19 cellular contexts compared by ENCODE assay signal in the genomic region with DNA sequence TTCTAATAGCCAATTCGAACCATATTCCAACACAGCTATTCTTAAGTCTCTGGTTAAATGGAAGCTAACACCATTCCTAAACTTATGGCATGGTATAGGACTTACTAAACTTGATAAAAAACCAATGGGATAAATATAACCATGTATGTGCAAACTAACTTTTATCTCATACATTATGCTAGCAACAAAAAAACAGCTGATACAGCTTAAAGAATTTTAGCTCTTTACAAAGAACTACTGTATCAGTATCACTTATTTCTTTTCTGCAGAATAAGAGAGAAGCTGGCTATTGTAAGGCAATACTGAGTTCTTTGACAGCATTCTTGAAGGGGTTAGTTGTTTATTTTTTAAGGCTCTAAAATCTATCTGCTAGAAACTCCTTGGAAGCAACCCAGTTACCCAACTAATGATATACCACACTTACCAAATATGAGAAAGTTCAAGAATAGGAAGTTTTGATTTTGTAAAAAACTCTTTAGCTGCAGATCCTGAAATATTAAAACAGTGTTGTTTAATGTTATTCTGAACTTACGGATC. TPM values are rescaled to one million over a fixed set of nuclear protein-coding genes. Genes with fewer than 3 reads are reported as not detected.
DNase-seq lines count a peak whose midpoint lies in the region; ATAC-seq, FAIRE-seq and TF ChIP-seq lines count a peak whose summit lies in the region.
"Had no signal": no experiment of that assay in that cellular context is flagged by ENCODE, and none has a peak within 500 bp of the region (broad histone marks: within the 10 kb centered on the region; RNA-seq: fewer than 3 reads in every experiment).

No MANE protein-coding gene starts in this region.

- H2AFZ ChIP-seq in HepG2 (ENCODE audit: low read length) (no peak overlapping the region), IMR-90 (replicated peaks; ENCODE audit: low read length, poor library complexity) (no peak overlapping the region)

- in situ Hi-C loops in HepG2 (cut with HindIII; ENCODE audit: extremely low pct_ligation_motif_present, low pct_unique_long_range_greater_than_20kb), result no loop called here
- in situ Hi-C loops in IMR-90 (cut with MboI; ENCODE audit: low sequenced_read_pairs), result no loop called here

- H3K14ac ChIP-seq in IMR-90 (replicated peaks; ENCODE audit: low read depth, low read length), result no peak overlapping the region

- dilution Hi-C loops in IMR-90 (cut with HindIII; ENCODE audit: low sequenced_read_pairs, unreplicated experiment), result no loop called here

- H3K27me3 ChIP-seq in HepG2 (ENCODE audit: control insufficient read depth in 1 of 2, insufficient read depth in 2 of 2, low read length in 2 of 2) (no peaks in the 10 kb centered on the region), right lobe of liver (no peaks in the 10 kb centered on the region), IMR-90 (ENCODE audit: control insufficient read depth, insufficient read depth, low read length) (no peaks in the 10 kb centered on the region), sigmoid colon (no peaks in the 10 kb centered on the region)

- no peak overlapping the region for H2BK15ac ChIP-seq in IMR-90 (ENCODE audit: low read depth, low read length)

- no peaks in the 10 kb centered on the region for H4K20me1 ChIP-seq in HepG2 (ENCODE audit: insufficient read depth, low read length)
- H4K20me1 ChIP-seq in IMR-90 (ENCODE audit: insufficient read depth, low read length), result no peaks in the 10 kb centered on the region

- TF ChIP-seq EP300 in HepG2 (IDR thresholded peaks at IDR 0.05; ENCODE audit: low read depth in 2 of 2, low read length in 2 of 2) (no peak), HepG2 (CRISPR knock-in tag; IDR thresholded peaks at IDR 0.05; ENCODE audit: borderline replicate concordance) (no peak), sigmoid colon (IDR thresholded peaks at IDR 0.05) (no peak)

- H3K4me1 ChIP-seq in HepG2 (ENCODE audit: insufficient read depth, low read length), result no peaks in the 10 kb centered on the region
- H3K4me1 ChIP-seq in right lobe of liver, result no peaks in the 10 kb centered on the region
- H3K4me1 ChIP-seq in IMR-90 (ENCODE audit: control insufficient read depth, insufficient read depth, low read length), result peaks cover 2% of the 10 kb centered on the region; the same call in 1 of the 2 replicates
- no peaks in the 10 kb centered on the region for H3K4me1 ChIP-seq in sigmoid colon

- H3K79me1 ChIP-seq in IMR-90 (ENCODE audit: low read depth in 1 of 2, low read length in 2 of 2), result peaks cover 3 to 6% of the 10 kb centered on the region in 2 experiments; a peak in 3 of 4 replicates

- H3K4ac ChIP-seq in IMR-90 (ENCODE audit: low read depth, low read length), result no peak overlapping the region

- H3K9me1 ChIP-seq in IMR-90 (ENCODE audit: insufficient read depth, low read length), result 0 out of 2 replicates have a peak, but pooled peaks cover 3% of the 10 kb centered on the region

- intact Hi-C loops in HepG2 (cut with micrococcal nuclease; ENCODE audit: unreplicated experiment) (no loop called here), right lobe of liver (cut with DNase I) (no loop called here), IMR-90 (cut with micrococcal nuclease) (no loop called here), sigmoid colon (cut with DNase I) (no loop called here)

- 97% methylated on average over 2 of the region's 2 CpGs for WGBS in HepG2 (ENCODE audit: low lambda C conversion rate)
- 97% methylated on average over 2 of the region's 2 CpGs for WGBS in right lobe of liver (ENCODE audit: insufficient coverage, low coverage, low lambda C conversion rate, missing lambda C conversion rate)
- no CpG with 5 or more reads among the region's 2 CpGs for WGBS in IMR-90 (ENCODE audit: extremely low coverage in 2 of 2, insufficient read length in 1 of 2), 2 experiments
- whole genome bisulfite sequencing in sigmoid colon, 2 donors, result 98% methylated on average over 2 of the region's 2 CpGs

- no peak overlapping the region for H3K23ac ChIP-seq in IMR-90 (ENCODE audit: low read depth, low read length)

- no peak overlapping the region for H3K18ac ChIP-seq in IMR-90 (ENCODE audit: low read depth, low read length)

- CTCF ChIA-PET in HepG2 (lab: Yijun Ruan, JAX; ENCODE audit: low intra/inter-chr PET ratio, low total read pairs), result no interaction called here
- CTCF ChIA-PET in IMR-90 (lab: Yijun Ruan, JAX), result no interaction called here

- TF ChIP-seq POLR2A in HepG2 (IDR thresholded peaks at IDR 0.05; ENCODE audit: insufficient read depth in 1 of 2, low read depth in 2 of 2, low read length in 2 of 2) (no peak), right lobe of liver (IDR thresholded peaks at IDR 0.05) (no peak), IMR-90 (IDR thresholded peaks at IDR 0.05; ENCODE audit: low read depth, low read length) (no peak), sigmoid colon (IDR thresholded peaks at IDR 0.05) (no peak)

- H3K4me3 ChIP-seq in HepG2 (replicated peaks in 1 of 3; ENCODE audit: insufficient read depth in 1 of 3, low read depth in 2 of 3, low read length in 3 of 3), result no peak overlapping the region
- H3K4me3 ChIP-seq in right lobe of liver, result no peak overlapping the region
- no peak overlapping the region for H3K4me3 ChIP-seq in IMR-90 (ENCODE audit: insufficient read depth, low read depth, low read length)
- H3K4me3 ChIP-seq in sigmoid colon, result no peak overlapping the region
- H3K4me3 ChIP-seq: GM12878 had no signal

- TF ChIP-seq RAD21 in HepG2 (CRISPR knock-in tag; IDR thresholded peaks at IDR 0.05) (no peak), IMR-90 (IDR thresholded peaks at IDR 0.05; ENCODE audit: low read length) (no peak)

- no peak for FAIRE-seq in HepG2 (lab: Jason Lieb, UNC)
- FAIRE-seq: GM12878, H54 had no signal

- H3K36me3 ChIP-seq in HepG2 (replicated peaks in 1 of 2; ENCODE audit: control insufficient read depth in 1 of 2, insufficient read depth in 2 of 2, low read length in 2 of 2) (peaks cover 4 to 17% of the 10 kb centered on the region in 2 experiments; a peak in 4 of 5 replicates), right lobe of liver (peaks cover 0 to 47% (median 21%) of the 10 kb centered on the region in 4 donors), IMR-90 (ENCODE audit: control insufficient read depth, insufficient read depth, low read length) (peaks cover 6% of the 10 kb centered on the region), sigmoid colon (peaks cover 0 to 35% (median 3%) of the 10 kb centered on the region in 4 donors)

- no peak overlapping the region for H2BK5ac ChIP-seq in IMR-90 (ENCODE audit: low read depth, low read length, poor library complexity, severe bottlenecking)

- no peak overlapping the region for H2AK5ac ChIP-seq in IMR-90 (ENCODE audit: low read depth, low read length)

- POLR2A ChIA-PET in HepG2 (lab: Yijun Ruan, JAX), result no interaction called here
- POLR2A ChIA-PET in IMR-90 (lab: Charles Lee; ENCODE audit: unreplicated experiment), result no interaction called here

- H3K56ac ChIP-seq in IMR-90 (ENCODE audit: extremely low read depth, insufficient read depth, low read length), result no peak overlapping the region

- H3K9me3 ChIP-seq in HepG2 (ENCODE audit: low read length) (no peaks in the 10 kb centered on the region), right lobe of liver (no peaks in the 10 kb centered on the region), IMR-90 (ENCODE audit: control insufficient read depth, insufficient read depth, low read length) (no peaks in the 10 kb centered on the region), sigmoid colon (no peaks in the 10 kb centered on the region)
- H3K9me3 ChIP-seq: Caco-2 had no signal

- ATAC-seq in HepG2 (no peak), right lobe of liver (no peak), IMR-90 (ENCODE audit: low read depth) (no peak), GM21737 (IDR thresholded peaks at IDR 0.05; ENCODE audit: unreplicated experiment) (no peak)
- ATAC-seq: GM12878 had no signal

- H2AK9ac ChIP-seq in IMR-90 (replicated peaks; ENCODE audit: low read depth, low read length, poor library complexity), result no peak overlapping the region

- no peaks in the 10 kb centered on the region for H3K79me2 ChIP-seq in HepG2 (ENCODE audit: insufficient read depth, low read length)

- H4K91ac ChIP-seq in IMR-90 (ENCODE audit: insufficient read depth, low read depth, low read length), result no peak overlapping the region

- H3K9ac ChIP-seq in HepG2 (ENCODE audit: insufficient read depth, low read depth, low read length) (no peak overlapping the region), IMR-90 (ENCODE audit: low read depth, low read length) (no peak overlapping the region)

- BruUV-seq in HepG2 (replicated peaks; lab: Mats Ljungman, UMichigan) (no TSS peak), IMR-90 (replicated peaks; lab: Mats Ljungman, UMichigan) (no TSS peak)

- no peak overlapping the region for H2BK20ac ChIP-seq in IMR-90 (ENCODE audit: low read depth, low read length)

- H2BK120ac ChIP-seq in IMR-90 (ENCODE audit: low read depth, low read length), result no peak overlapping the region

- H3K27ac ChIP-seq in HepG2 (ENCODE audit: extremely low read length, insufficient read depth, low read length) (no peak overlapping the region), right lobe of liver (no peak overlapping the region), IMR-90 (ENCODE audit: insufficient read depth, low read length) (no peak overlapping the region), sigmoid colon (no peak overlapping the region)
- H3K27ac ChIP-seq: RWPE1 had no signal

- TF ChIP-seq CTCF in HepG2 (CRISPR knock-in tag; IDR thresholded peaks at IDR 0.05) (no peak), right lobe of liver (IDR thresholded peaks at IDR 0.05) (no peak), IMR-90 (conservative IDR thresholded peaks at IDR 0.05; ENCODE audit: low read depth, low read length) (no peak), sigmoid colon (IDR thresholded peaks at IDR 0.05) (no peak)

- H4K8ac ChIP-seq in IMR-90 (ENCODE audit: low read depth in 2 of 2, low read length in 2 of 2), result no peak overlapping the region

- no peak overlapping the region for H4K5ac ChIP-seq in IMR-90 (ENCODE audit: low read depth, low read length)

- DNase-seq in HepG2 (ENCODE audit: low spot score) (no peak), right lobe of liver (no peak), IMR-90 (peak; percentile 13), fibroblast of gingiva (ENCODE audit: low read depth) (peak; percentile 14), cortex of kidney (lab: John Stamatoyannopoulos, UW) (no peak), sigmoid colon (no peak)
- DNase-seq: C1 segment of cervical spinal cord; Caco-2; CD4-positive, alpha-beta memory T cell; EL; GDM1; NCI-H1417; NCI-H2081; NCI-H2227 treated with DMSO at 0.1 percent for 48 hours; SHP77 had no signal

- no peak overlapping the region for H3K4me2 ChIP-seq in HepG2 (ENCODE audit: low read depth, low read length)
- no peak overlapping the region for H3K4me2 ChIP-seq in IMR-90 (ENCODE audit: low read depth, low read length)

RNA-seq across cellular contexts. Expression of gene REPS1, which starts 44.9 kb away (rescaled TPM):
- total RNA-seq in HepG2 (2016; rRNA removed; fragmentation: Illumina TruSeq; extraction: Trizol), result 36.7 and 38.3 TPM in 2 replicates
- total RNA-seq in HepG2 (2016; cell fraction: cytosol; rRNA removed; fragmentation: Illumina TruSeq; extraction: Trizol; ENCODE audit: low read depth), result 45.7 and 61.3 TPM in 2 replicates
- total RNA-seq in HepG2 (2016; cell fraction: insoluble cytoplasmic fraction; rRNA removed; fragmentation: Illumina TruSeq; extraction: Trizol), result 37.3 and 38.7 TPM in 2 replicates
- total RNA-seq in HepG2 (2016; cell fraction: membrane; rRNA removed; fragmentation: Illumina TruSeq; extraction: Trizol), result 33.6 and 33.7 TPM in 2 replicates
- 34.9 and 38.2 TPM in 2 replicates for total RNA-seq in HepG2 (2016; cell fraction: nucleus; rRNA removed; fragmentation: Illumina TruSeq; extraction: Trizol)
- polyA plus RNA-seq in HepG2 (2011; rRNA removed), result 35.2 and 36.4 TPM in 2 replicates
- 21.6 and 24.9 TPM in 2 replicates for polyA plus RNA-seq in HepG2 (2011; cell fraction: cytosol; rRNA removed)
- 28.2 and 29.2 TPM in 2 replicates for polyA plus RNA-seq in HepG2 (2011; cell fraction: nucleus; rRNA removed)
- polyA plus RNA-seq in HepG2 (2012), result 26.4 and 35.4 TPM in 2 replicates
- polyA plus RNA-seq in HepG2 (2016; cell fraction: cytosol; fragmentation: Illumina TruSeq; extraction: Trizol; ENCODE audit: low read depth), result 7.0 and 8.2 TPM in 2 replicates
- polyA plus RNA-seq in HepG2 (2016; cell fraction: insoluble cytoplasmic fraction; fragmentation: Illumina TruSeq; extraction: Trizol; ENCODE audit: low read depth), result 42.5 and 47.8 TPM in 2 replicates
- 24.4 and 27.4 TPM in 2 replicates for polyA plus RNA-seq in HepG2 (2016; cell fraction: membrane; fragmentation: Illumina TruSeq; extraction: Trizol; ENCODE audit: low read depth)
- polyA plus RNA-seq in HepG2 (2016; cell fraction: nucleus; fragmentation: Illumina TruSeq; extraction: Trizol; ENCODE audit: insufficient read depth, low read depth), result 43.8 and 46.7 TPM in 2 replicates
- 30.4 and 52.2 TPM in 2 replicates for polyA minus RNA-seq in HepG2 (2011; rRNA and poly(A)+ RNA removed; ENCODE audit: low replicate concordance)
- 23.2 and 35.8 TPM in 2 replicates for polyA minus RNA-seq in HepG2 (2011; cell fraction: cytosol; rRNA and poly(A)+ RNA removed)
- 70.3 and 84.2 TPM in 2 replicates for polyA minus RNA-seq in HepG2 (2011; cell fraction: nucleus; rRNA and poly(A)+ RNA removed)
- total RNA-seq in right lobe of liver, result 10 to 100 TPM; 17.0 to 68.0 (median 34.0) TPM
- total RNA-seq in IMR-90 (2012; rRNA removed), result 21.1 and 21.9 TPM in 2 replicates
- 24.2 and 26.3 TPM in 2 replicates for polyA plus RNA-seq in IMR-90 (2012; rRNA removed)
- polyA plus RNA-seq in IMR-90 (2012; cell fraction: cytosol; rRNA removed), result 8.4 and 9.4 TPM in 2 replicates
- polyA plus RNA-seq in IMR-90 (2012; cell fraction: nucleus; rRNA removed; ENCODE audit: low replicate concordance), result 14.5 and 47.7 TPM in 2 replicates
- 10 to 100 TPM; 26.3 to 53.7 (median 27.9) TPM for total RNA-seq in sigmoid colon
- polyA plus RNA-seq in sigmoid colon, result 10 to 100 TPM; 12.6 to 22.6 (median 13.9) TPM

Comparison
In these comparisons a context has a peak if more than half of its experiments do, and no peak if none do; other contexts are left out.
1. DNase-seq: peak in IMR-90 (single experiment) and fibroblast of gingiva (single experiment); none in HepG2 (single experiment), right lobe of liver (0 of 3), cortex of kidney (single experiment) and sigmoid colon (single experiment).